In genomic region chr9:119709431-119709830, GRCh38 we compare ENCODE assay signal across 34 cellular contexts.
"Had no signal": no experiment of that assay in that cellular context is flagged by ENCODE, and none has a peak within 500 bp of the region (broad histone marks: within the 10 kb centered on the region; RNA-seq: fewer than 3 reads in every experiment).

No MANE protein-coding gene starts in this region.

- H3K27ac Mint-ChIP-seq: activated B cell treated with CpG ODN at 0.5 μM for 24 hours; activated CD8-positive, alpha-beta T cell treated with anti-CD3 and anti-CD28 coated beads for 36 hours; activated naive CD8-positive, alpha-beta T cell treated with anti-CD3 and anti-CD28 coated beads for 36 hours; activated naive CD8-positive, alpha-beta T cell treated with anti-CD3 and anti-CD28 coated beads, Interleukin-2, amount 50 U/mL, for 24 hours; activated T-helper 17 cell treated with anti-CD3 and anti-CD28 coated beads, Interleukin-2, amount 50 U/mL, for 72 hours; T-helper 17 cell; T-helper 2 cell treated with Interferon-gamma antibody and Interleukin-4, amounts not matched to agents 5 μg/mL and 100 μg/mL, for 36 hours had no signal

- DNase-seq: activated B cell treated with CpG ODN at 0.5 μM for 24 hours; activated CD4-positive, alpha-beta T cell treated with anti-CD3 and anti-CD28 coated beads for 48 hours; activated CD4-positive, alpha-beta T cell treated with anti-CD3 and anti-CD28 coated beads, Interleukin-2, amount 50 U/mL, for 1 hour; activated CD4-positive, alpha-beta T cell treated with anti-CD3 and anti-CD28 coated beads, Interleukin-2, amount 50 U/mL, for 48 hours; activated CD8-positive, alpha-beta memory T cell treated with anti-CD3 and anti-CD28 coated beads for 24 hours; activated CD8-positive, alpha-beta T cell treated with anti-CD3 and anti-CD28 coated beads for 36 hours; activated effector memory CD4-positive, alpha-beta T cell treated with Interleukin-2 at 50 U/mL for 16 hours; activated gamma-delta T cell treated with Interleukin-2 at 50 U/mL for 16 hours; activated naive CD4-positive, alpha-beta T cell treated with anti-CD3 and anti-CD28 coated beads, Interleukin-2, amount 50 U/mL, for 16 hours; activated naive CD4-positive, alpha-beta T cell treated with Interleukin-2 at 50 U/mL for 16 hours; activated naive CD8-positive, alpha-beta T cell treated with anti-CD3 and anti-CD28 coated beads for 36 hours; activated naive CD8-positive, alpha-beta T cell treated with anti-CD3 and anti-CD28 coated beads, Interleukin-2, amount 50 U/mL, for 24 hours; activated T-cell treated with anti-CD3 and anti-CD28 coated beads, Interleukin-2, amount 50 U/mL, for 4 hours; adrenal gland; amygdala; aorta; body of pancreas; caudate nucleus; effector CD8-positive, alpha-beta T cell; foreskin fibroblast; glutamatergic neuron; heart left ventricle; T-helper 1 cell; T-helper 17 cell; T1000; WERI-Rb-1 had no signal

- H3K36me3 ChIP-seq: adrenal gland, heart left ventricle, WERI-Rb-1 had no signal

- H3K27ac ChIP-seq: adrenal gland, body of pancreas, epithelial cell of prostate, heart left ventricle, WERI-Rb-1 had no signal

- H3K4me3 ChIP-seq: adrenal gland, body of pancreas, heart left ventricle had no signal

- H3K36me3 Mint-ChIP-seq: activated naive CD8-positive, alpha-beta T cell treated with anti-CD3 and anti-CD28 coated beads for 36 hours had no signal

- FAIRE-seq: colon, endometrium, endothelial cell of umbilical vein, frontal cortex had no signal

- H3K9me3 Mint-ChIP-seq: activated B cell treated with CpG ODN at 0.5 μM for 24 hours; activated CD8-positive, alpha-beta T cell treated with anti-CD3 and anti-CD28 coated beads for 36 hours; T-helper 2 cell treated with Interferon-gamma antibody and Interleukin-4, amounts not matched to agents 5 μg/mL and 100 μg/mL, for 36 hours had no signal

- H3K27me3 ChIP-seq: adrenal gland, body of pancreas had no signal

- H3K9me3 ChIP-seq: adrenal gland had no signal

- ATAC-seq: activated CD4-positive, CD25-positive, alpha-beta regulatory T cell treated with anti-CD3 and anti-CD28 coated beads, Interleukin-2, amount 50 U/mL, for 24 hours; activated CD8-positive, alpha-beta T cell treated with anti-CD3 and anti-CD28 coated beads for 36 hours; activated naive CD8-positive, alpha-beta T cell treated with anti-CD3 and anti-CD28 coated beads, Interleukin-2, amount 50 U/mL, for 24 hours; activated T-cell treated with anti-CD3 and anti-CD28 coated beads, Interleukin-2, amount 50 U/mL, for 4 hours; activated T-helper 17 cell treated with anti-CD3 and anti-CD28 coated beads, Interleukin-2, amount 50 U/mL, for 72 hours; body of pancreas; heart left ventricle; T-helper 17 cell had no signal

- H3K4me1 ChIP-seq: adrenal gland, body of pancreas, heart left ventricle had no signal
